1 cellular context compared by ENCODE assay signal in the genomic region with DNA sequence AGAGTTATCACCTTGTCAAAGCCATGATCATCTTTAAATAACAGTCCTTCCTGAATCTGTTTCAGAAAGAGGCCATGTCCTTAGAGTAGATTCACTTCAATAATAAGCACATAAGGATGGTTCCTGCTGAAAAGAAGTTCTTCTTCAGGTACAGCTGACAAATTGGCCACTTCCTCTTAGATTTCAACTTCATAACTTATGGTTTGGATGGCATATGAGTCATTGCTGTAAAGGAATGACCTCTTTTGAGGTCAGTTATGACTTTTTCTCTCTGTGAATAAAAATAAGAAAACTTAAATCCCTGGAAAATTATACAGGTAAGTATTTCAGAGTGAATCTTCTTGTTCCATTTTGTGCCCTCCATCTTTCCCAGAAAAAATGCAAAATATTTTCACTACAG.
TF ChIP-seq lines count a peak whose summit lies in the region.

No MANE protein-coding gene starts in this region.

TF ChIP-seq in SK-N-SH, 30 proteins besides CTCF, POLR2A, EP300 and RAD21 (continued from another document):
- TF ChIP-seq, protein P1, sequence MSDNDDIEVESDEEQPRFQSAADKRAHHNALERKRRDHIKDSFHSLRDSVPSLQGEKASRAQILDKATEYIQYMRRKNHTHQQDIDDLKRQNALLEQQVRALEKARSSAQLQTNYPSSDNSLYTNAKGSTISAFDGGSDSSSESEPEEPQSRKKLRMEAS (IDR thresholded peaks at IDR 0.05; ENCODE audit: low read depth), result no peak
- TF ChIP-seq SMC3 (IDR thresholded peaks at IDR 0.05; ENCODE audit: low read depth, low read length), result no peak
- no peak for TF ChIP-seq EZH2phosphoT487 (IDR thresholded peaks at IDR 0.05; ENCODE audit: borderline replicate concordance, low read depth)
- TF ChIP-seq, protein P2, sequence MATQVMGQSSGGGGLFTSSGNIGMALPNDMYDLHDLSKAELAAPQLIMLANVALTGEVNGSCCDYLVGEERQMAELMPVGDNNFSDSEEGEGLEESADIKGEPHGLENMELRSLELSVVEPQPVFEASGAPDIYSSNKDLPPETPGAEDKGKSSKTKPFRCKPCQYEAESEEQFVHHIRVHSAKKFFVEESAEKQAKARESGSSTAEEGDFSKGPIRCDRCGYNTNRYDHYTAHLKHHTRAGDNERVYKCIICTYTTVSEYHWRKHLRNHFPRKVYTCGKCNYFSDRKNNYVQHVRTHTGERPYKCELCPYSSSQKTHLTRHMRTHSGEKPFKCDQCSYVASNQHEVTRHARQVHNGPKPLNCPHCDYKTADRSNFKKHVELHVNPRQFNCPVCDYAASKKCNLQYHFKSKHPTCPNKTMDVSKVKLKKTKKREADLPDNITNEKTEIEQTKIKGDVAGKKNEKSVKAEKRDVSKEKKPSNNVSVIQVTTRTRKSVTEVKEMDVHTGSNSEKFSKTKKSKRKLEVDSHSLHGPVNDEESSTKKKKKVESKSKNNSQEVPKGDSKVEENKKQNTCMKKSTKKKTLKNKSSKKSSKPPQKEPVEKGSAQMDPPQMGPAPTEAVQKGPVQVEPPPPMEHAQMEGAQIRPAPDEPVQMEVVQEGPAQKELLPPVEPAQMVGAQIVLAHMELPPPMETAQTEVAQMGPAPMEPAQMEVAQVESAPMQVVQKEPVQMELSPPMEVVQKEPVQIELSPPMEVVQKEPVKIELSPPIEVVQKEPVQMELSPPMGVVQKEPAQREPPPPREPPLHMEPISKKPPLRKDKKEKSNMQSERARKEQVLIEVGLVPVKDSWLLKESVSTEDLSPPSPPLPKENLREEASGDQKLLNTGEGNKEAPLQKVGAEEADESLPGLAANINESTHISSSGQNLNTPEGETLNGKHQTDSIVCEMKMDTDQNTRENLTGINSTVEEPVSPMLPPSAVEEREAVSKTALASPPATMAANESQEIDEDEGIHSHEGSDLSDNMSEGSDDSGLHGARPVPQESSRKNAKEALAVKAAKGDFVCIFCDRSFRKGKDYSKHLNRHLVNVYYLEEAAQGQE (IDR thresholded peaks at IDR 0.05; ENCODE audit: low read depth, low read length), result no peak
- TF ChIP-seq NFIC (IDR thresholded peaks at IDR 0.05; ENCODE audit: borderline replicate concordance), result no peak
